ENCODE assay signal across 8 cellular contexts in genomic region chr15:74459798-74460197, GRCh38. TPM values are rescaled to one million over a fixed set of nuclear protein-coding genes. Genes with fewer than 3 reads are reported as not detected.
DNase-seq lines count a peak whose midpoint lies in the region; ATAC-seq and TF ChIP-seq lines count a peak whose summit lies in the region.
"Not testable (repeated sequence)": the region's sequence is repeated elsewhere in the genome, so short reads cannot be mapped to it uniquely, and the experiment has no call there.

No MANE protein-coding gene starts in this region.

- H3K27ac Mint-ChIP-seq in activated CD8-positive, alpha-beta memory T cell treated with anti-CD3 and anti-CD28 coated beads, Interleukin-2, amount 10 ng/mL, durations not matched to agents 7 days and 5 days; neural progenitor cell: not testable (repeated sequence)
- H3K27ac Mint-ChIP-seq in brain, result peak overlapping the region in 1 of 5 experiments; percentile 84
- peak overlapping the region; percentile 84 for H3K27ac Mint-ChIP-seq in type B pancreatic cell

- POLR2A ChIA-PET in HEK293T (lab: Yijun Ruan, JAX), result interaction anchor here (2.1 to 2.6 kb wide), 3 partner anchors 14 to 151 kb away, joined by 5 to 9 read pairs (median 6); no protein-coding TSS in a partner anchor
- POLR2A ChIA-PET in PC-3 (lab: Charles Lee; ENCODE audit: unreplicated experiment), result not testable (repeated sequence)

- ATAC-seq in PC-3; activated CD8-positive, alpha-beta memory T cell treated with anti-CD3 and anti-CD28 coated beads, Interleukin-2, amount 10 ng/mL, durations not matched to agents 7 days and 5 days: not testable (repeated sequence)

- peak overlapping the region; percentile 94; the same call in 1 of the 2 replicates for H3K4me2 ChIP-seq in PC-3 (ENCODE audit: low read length)
- peak overlapping the region; percentile 91 for H3K4me2 ChIP-seq in neural progenitor cell

- not testable (repeated sequence) for H3K4me1 ChIP-seq in PC-3 (ENCODE audit: insufficient read depth, low read length); iPS-20b (ENCODE audit: insufficient read depth, low read length)
- H3K4me1 ChIP-seq in neural progenitor cell, result peaks cover 15% of the 10 kb centered on the region

- not testable (repeated sequence) for H4K20me1 ChIP-seq in PC-3 (ENCODE audit: low read length); neural progenitor cell (ENCODE audit: low read depth)

- H3K27me3 ChIP-seq in PC-3 (ENCODE audit: low read length); iPS-20b (ENCODE audit: insufficient read depth, low read length); neural progenitor cell: not testable (repeated sequence)

- not testable (repeated sequence) for BruUV-seq in PC-3 (replicated peaks; lab: Mats Ljungman, UMichigan)

- H3K27me3 Mint-ChIP-seq in activated CD8-positive, alpha-beta memory T cell treated with anti-CD3 and anti-CD28 coated beads, Interleukin-2, amount 10 ng/mL, durations not matched to agents 7 days and 5 days; brain; neural progenitor cell (ENCODE audit: insufficient read depth, low read depth); type B pancreatic cell: not testable (repeated sequence)

- intact Hi-C loops in PC-3 (cut with micrococcal nuclease), result loop anchor here (2.0 to 5.0 kb wide), 2 partner anchors 83 to 157 kb away; partner anchors contain the start of gene ARID3B

- CTCF ChIA-PET in HEK293T (lab: Yijun Ruan, JAX), result interaction anchor here (0.7 kb wide), 1 partner anchor 317 kb away, joined by 3 read pairs; no protein-coding TSS in a partner anchor
- CTCF ChIA-PET in PC-3 (lab: Charles Lee), result not testable (repeated sequence)
- CTCF ChIA-PET in activated CD8-positive, alpha-beta memory T cell treated with anti-CD3 and anti-CD28 coated beads, Interleukin-2, amount 10 ng/mL, durations not matched to agents 7 days and 5 days (lab: Charles Lee), result interaction anchor here (1.0 to 3.5 kb wide), 7 partner anchors 17 to 309 kb away, joined by 3 to 15 read pairs (median 6); no protein-coding TSS in a partner anchor

- not testable (repeated sequence) for H3K9me2 ChIP-seq in PC-3 (replicated peaks; ENCODE audit: low read length)

- TF ChIP-seq CTCF in C4-2B (conservative IDR thresholded peaks at IDR 0.05); PC-3 (conservative IDR thresholded peaks at IDR 0.05; ENCODE audit: low read depth, low read length); brain (conservative IDR thresholded peaks at IDR 0.05); neural progenitor cell (IDR thresholded peaks at IDR 0.05); type B pancreatic cell (conservative IDR thresholded peaks at IDR 0.05): not testable (repeated sequence)

- H3K36me3 Mint-ChIP-seq in activated CD8-positive, alpha-beta memory T cell treated with anti-CD3 and anti-CD28 coated beads, Interleukin-2, amount 10 ng/mL, durations not matched to agents 7 days and 5 days, result peaks cover 30% of the 10 kb centered on the region
- H3K36me3 Mint-ChIP-seq in brain (peaks cover 37% of the 10 kb centered on the region), neural progenitor cell (peaks cover 23% of the 10 kb centered on the region), type B pancreatic cell (peaks cover 24% of the 10 kb centered on the region)

- H3K9ac ChIP-seq in PC-3 (ENCODE audit: low read length); neural progenitor cell: not testable (repeated sequence)
- peak overlapping the region; percentile 86; the same call in 1 of the 2 replicates for H3K9ac ChIP-seq in iPS-20b (ENCODE audit: low read depth, low read length)

- peaks cover 52% of the 10 kb centered on the region for H3K4me1 Mint-ChIP-seq in activated CD8-positive, alpha-beta memory T cell treated with anti-CD3 and anti-CD28 coated beads, Interleukin-2, amount 10 ng/mL, durations not matched to agents 7 days and 5 days
- H3K4me1 Mint-ChIP-seq in brain (peaks cover 46% of the 10 kb centered on the region), neural progenitor cell (peaks cover 28% of the 10 kb centered on the region), type B pancreatic cell (ENCODE audit: unreplicated experiment) (peaks cover 22% of the 10 kb centered on the region)

- H3K4me3 ChIP-seq in PC-3 (ENCODE audit: low read length); iPS-20b (ENCODE audit: low read length): not testable (repeated sequence)
- peak overlapping the region; percentile 82 for H3K4me3 ChIP-seq in neural progenitor cell

- H3F3A ChIP-seq in PC-3 (ENCODE audit: low read length, unreplicated experiment), result not testable (repeated sequence)
- H3F3A ChIP-seq in neural progenitor cell (ENCODE audit: low read depth), result peaks cover 21% of the 10 kb centered on the region

- H2AFZ ChIP-seq in PC-3 (ENCODE audit: low read length); neural progenitor cell (replicated peaks): not testable (repeated sequence)

- H3K79me2 ChIP-seq in PC-3 (ENCODE audit: low read length) (peaks cover 36% of the 10 kb centered on the region), neural progenitor cell (ENCODE audit: low read depth) (peaks cover 43% of the 10 kb centered on the region)

- not testable (repeated sequence) for DNase-seq in HEK293T (ENCODE audit: extremely low spot score); PC-3; activated CD8-positive, alpha-beta memory T cell treated with anti-CD3 and anti-CD28 coated beads, Interleukin-2, amount 10 ng/mL, durations not matched to agents 7 days and 5 days; neural progenitor cell (ENCODE audit: low spot score); type B pancreatic cell (ENCODE audit: extremely low spot score, unreplicated experiment)

- H3K9me3 Mint-ChIP-seq in activated CD8-positive, alpha-beta memory T cell treated with anti-CD3 and anti-CD28 coated beads, Interleukin-2, amount 10 ng/mL, durations not matched to agents 7 days and 5 days (ENCODE audit: low read depth); brain; neural progenitor cell; type B pancreatic cell: not testable (repeated sequence)

- H3K27ac ChIP-seq in C4-2B, result peak overlapping the region; percentile 89; the same call in 1 of the 2 replicates
- not testable (repeated sequence) for H3K27ac ChIP-seq in PC-3 (ENCODE audit: low read length); iPS-20b (ENCODE audit: low read length); neural progenitor cell

- H3K4me3 Mint-ChIP-seq in activated CD8-positive, alpha-beta memory T cell treated with anti-CD3 and anti-CD28 coated beads, Interleukin-2, amount 10 ng/mL, durations not matched to agents 7 days and 5 days, result peak overlapping the region; percentile 97
- H3K4me3 Mint-ChIP-seq in brain (peak overlapping the region; percentile 86 to 99 (median 91)), neural progenitor cell (peak overlapping the region; percentile 98), type B pancreatic cell (peak overlapping the region; percentile 98)

- not testable (repeated sequence) for H3K9me3 ChIP-seq in PC-3 (ENCODE audit: low read length); iPS-20b (ENCODE audit: insufficient read depth, low read depth, low read length); neural progenitor cell (ENCODE audit: low read depth)

- not testable (repeated sequence) for H3K36me3 ChIP-seq in PC-3 (ENCODE audit: low read depth, low read length); neural progenitor cell
- peaks cover 17% of the 10 kb centered on the region for H3K36me3 ChIP-seq in iPS-20b (ENCODE audit: insufficient read depth, low read depth, low read length)

TF ChIP-seq in HEK293T, 16 proteins besides CTCF, POLR2A, EP300 and RAD21:
- TF ChIP-seq ZNF384 (IDR thresholded peaks at IDR 0.05), result peak; percentile 60
TF ChIP-seq in HEK293T: peak in this region for 1; not testable (repeated sequence) for 15.

RNA-seq across cellular contexts. Expression of gene UBL7, which starts 1.2 kb away (rescaled TPM):
- total RNA-seq in PC-3 (2014; rRNA removed), result 46.1 and 57.1 TPM in 2 replicates
- 10 to 100 TPM; 55.9 to 60.9 TPM for total RNA-seq in activated CD8-positive, alpha-beta memory T cell treated with anti-CD3 and anti-CD28 coated beads, Interleukin-2, amount 10 ng/mL, durations not matched to agents 7 days and 5 days
- 156 TPM for polyA plus RNA-seq in brain (ENCODE audit: insufficient read depth, low read depth, low replicate concordance)
- total RNA-seq in neural progenitor cell (ENCODE audit: low replicate concordance), result 60.4 and 69.3 TPM in 2 replicates
- total RNA-seq in type B pancreatic cell (ENCODE audit: low replicate concordance), result 42.0 and 57.0 TPM in 2 replicates

RNA-seq across cellular contexts. Expression of gene SEMA7A, which starts 26.0 kb away (rescaled TPM):
- total RNA-seq in PC-3 (2014; rRNA removed) (74.9 and 75.9 TPM in 2 replicates), neural progenitor cell (ENCODE audit: low replicate concordance) (3.5 and 11.7 TPM in 2 replicates), type B pancreatic cell (ENCODE audit: low replicate concordance) (6.3 and 11.2 TPM in 2 replicates)
- total RNA-seq in activated CD8-positive, alpha-beta memory T cell treated with anti-CD3 and anti-CD28 coated beads, Interleukin-2, amount 10 ng/mL, durations not matched to agents 7 days and 5 days, result 10 to 100 TPM; 26.4 to 32.9 TPM
- 22.2 TPM for polyA plus RNA-seq in brain (ENCODE audit: insufficient read depth, low read depth, low replicate concordance)
